In the genomic region with DNA sequence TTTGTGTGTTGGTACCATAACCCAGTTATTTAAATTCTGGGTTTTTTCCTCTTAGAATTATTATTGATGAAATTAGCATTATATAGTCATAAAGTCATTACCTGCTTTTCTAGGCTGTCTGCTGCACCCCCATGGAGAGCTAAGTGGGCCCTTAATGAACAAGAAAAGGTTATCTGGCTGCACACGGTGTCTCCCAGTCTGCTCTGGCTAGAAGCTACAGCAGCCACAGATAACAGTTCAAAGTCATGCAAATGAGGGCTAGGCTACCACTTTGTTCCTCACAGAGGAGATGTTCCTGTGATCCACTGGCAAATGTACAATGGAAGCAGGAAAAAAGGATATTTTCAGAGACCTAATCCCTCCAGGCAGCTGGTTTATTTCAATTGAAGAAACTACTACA, we compare ENCODE assay signal across 26 cellular contexts.
DNase-seq lines count a peak whose midpoint lies in the region; ATAC-seq and TF ChIP-seq lines count a peak whose summit lies in the region.
"Had no signal": no experiment of that assay in that cellular context is flagged by ENCODE, and none has a peak within 500 bp of the region (broad histone marks: within the 10 kb centered on the region; RNA-seq: fewer than 3 reads in every experiment).

No MANE protein-coding gene starts in this region.

- DNase-seq in ELF-1 (ENCODE audit: low read depth, low spot score) (peak; percentile 60), OCI-M1 (lab: John Stamatoyannopoulos, UW) (peak; percentile 66), iPS-NIHi11 (ENCODE audit: low spot score) (peak; percentile 28), tibial artery (no peak)
- DNase-seq: activated CD4-positive, alpha-beta T cell treated with anti-CD3 and anti-CD28 coated beads for 36 hours; activated naive CD4-positive, alpha-beta T cell treated with Interleukin-2 at 50 U/mL for 16 hours; activated T-cell treated with anti-CD3 and anti-CD28 coated beads, Interleukin-2, amount 50 U/mL, for 4 hours; adrenal gland; EL; head of caudate nucleus; MM.1S; naive thymus-derived CD4-positive, alpha-beta T cell; NCI-H1694 treated with DMSO at 0.1 percent for 48 hours; Peyer's patch; retina; SJCRH30; spleen; stimulated activated CD4-positive, alpha-beta T cell treated with anti-CD3 and anti-CD28 coated beads, Interleukin-2, amount 100 ng/mL, for 48 hours; T-cell; uterus had no signal

- ATAC-seq in GM21717 (IDR thresholded peaks at IDR 0.05; ENCODE audit: unreplicated experiment) (no peak), HG03025 (IDR thresholded peaks at IDR 0.05; ENCODE audit: low FRiP score, unreplicated experiment) (no peak)
- ATAC-seq: activated CD4-positive, alpha-beta T cell treated with anti-CD3 and anti-CD28 coated beads for 36 hours; activated T-cell treated with anti-CD3 and anti-CD28 coated beads, Interleukin-2, amount 50 U/mL, for 4 hours; left lobe of liver; naive thymus-derived CD4-positive, alpha-beta T cell; stimulated activated memory B cell treated with anti-CD40 and anti-IgM and Interleukin-4, amounts not matched to agents 10 μg/mL and 1 μg/mL and 100 μg/mL, for 72 hours; T-cell had no signal

- no peaks in the 10 kb centered on the region for H3K36me3 ChIP-seq in HUES6 (ENCODE audit: control insufficient read depth, insufficient read depth, low read length)
- no peaks in the 10 kb centered on the region for H3K36me3 ChIP-seq in tibial artery
- H3K36me3 ChIP-seq: adrenal gland, Peyer's patch, SJCRH30, uterus had no signal

- H3K4me1 ChIP-seq in HUES6 (ENCODE audit: control insufficient read depth, insufficient read depth, low read length) (peaks cover 36% of the 10 kb centered on the region), tibial artery (no peaks in the 10 kb centered on the region)
- H3K4me1 ChIP-seq: adrenal gland, Peyer's patch, SJCRH30, spleen, uterus had no signal

- H3K27ac ChIP-seq in HUES6 (ENCODE audit: low read depth, low read length): peak overlapping the region; percentile 59; the same call in 1 of the 2 replicates
- no peak overlapping the region for H3K27ac ChIP-seq in tibial artery
- H3K27ac ChIP-seq: adrenal gland, C4-2B, Peyer's patch, SJCRH30, spleen, uterus had no signal

- H3K9me3 ChIP-seq in HUES6 (ENCODE audit: control insufficient read depth, insufficient read depth, low read depth, low read length) (no peaks in the 10 kb centered on the region), tibial artery (no peaks in the 10 kb centered on the region)
- H3K9me3 ChIP-seq: adrenal gland, Peyer's patch, SJCRH30, spleen, uterus had no signal

- H3K9ac ChIP-seq in HUES6 (ENCODE audit: low read length): peak overlapping the region; percentile 53

- TF ChIP-seq CTCF in tibial artery (IDR thresholded peaks at IDR 0.05): no peak

- H3K27me3 ChIP-seq in HUES6 (ENCODE audit: control insufficient read depth, insufficient read depth, low read length) (no peaks in the 10 kb centered on the region), tibial artery (peaks cover 0 to 17% of the 10 kb centered on the region in 2 donors)
- H3K27me3 ChIP-seq: adrenal gland, Peyer's patch, SJCRH30 had no signal

- intact Hi-C loops in tibial artery (cut with DNase I; ENCODE audit: low total_unique reads): no loop called here

- peak overlapping the region; percentile 7; the same call in 1 of the 2 replicates for H3K4me3 ChIP-seq in HUES6 (ENCODE audit: low read depth, low read length)
- H3K4me3 ChIP-seq in tibial artery: no peak overlapping the region
- H3K4me3 ChIP-seq: adrenal gland, Peyer's patch, SJCRH30, spleen, uterus had no signal

Comparison
In these comparisons a context has a peak if more than half of its experiments do, and no peak if none do; other contexts are left out.
1. DNase-seq: peak in ELF-1 (single experiment), OCI-M1 (single experiment) and iPS-NIHi11 (single experiment); none in tibial artery (0 of 2).